ENCODE assay signal across 12 cellular contexts in genomic region chr1:186194107-186194756, GRCh38.
DNase-seq lines count a peak whose midpoint lies in the region; ATAC-seq, FAIRE-seq and TF ChIP-seq lines count a peak whose summit lies in the region.
"Had no signal": no experiment of that assay in that cellular context is flagged by ENCODE, and none has a peak within 500 bp of the region (broad histone marks: within the 10 kb centered on the region; RNA-seq: fewer than 3 reads in every experiment).

No MANE protein-coding gene starts in this region.

- H3K27me3 Mint-ChIP-seq in immature natural killer cell (ENCODE audit: low read depth in 3 of 3) = peaks cover 0 to 3% (median 2%) of the 10 kb centered on the region in 3 donors
- H3K27me3 Mint-ChIP-seq: activated CD8-positive, alpha-beta memory T cell treated with anti-CD3 and anti-CD28 coated beads, Interleukin-2, amount 10 ng/mL, durations not matched to agents 7 days and 5 days had no signal

- no peak overlapping the region for H3K27ac Mint-ChIP-seq in immature natural killer cell
- H3K27ac Mint-ChIP-seq: activated CD8-positive, alpha-beta memory T cell treated with anti-CD3 and anti-CD28 coated beads, Interleukin-2, amount 10 ng/mL, durations not matched to agents 7 days and 5 days had no signal

- ATAC-seq in GM18870 (IDR thresholded peaks at IDR 0.05; ENCODE audit: unreplicated experiment) (peak; percentile 95), GM21717 (IDR thresholded peaks at IDR 0.05; ENCODE audit: unreplicated experiment) (peak; percentile 98), HG03139 (IDR thresholded peaks at IDR 0.05; ENCODE audit: unreplicated experiment) (peak; percentile 90), GM12878 (peak; percentile 91), gastrocnemius medialis (no peak)
- ATAC-seq: activated CD8-positive, alpha-beta memory T cell treated with anti-CD3 and anti-CD28 coated beads, Interleukin-2, amount 10 ng/mL, durations not matched to agents 7 days and 5 days had no signal

- no peak for TF ChIP-seq CTCF in GM12878 (IDR thresholded peaks at IDR 0.05 in 2 of 3, conservative IDR thresholded peaks at IDR 0.05 in 1 of 3; ENCODE audit: control insufficient read depth in 2 of 3, extremely low read depth in 1 of 3, insufficient read depth in 1 of 3, low read depth in 3 of 3, low read length in 3 of 3)
- TF ChIP-seq CTCF in gastrocnemius medialis (IDR thresholded peaks at IDR 0.05 in 4 of 5, conservative IDR thresholded peaks at IDR 0.05 in 1 of 5) = no peak

- peaks cover 0 to 2% (median 0%) of the 10 kb centered on the region in 6 donors for H3K9me3 Mint-ChIP-seq in immature natural killer cell

- TF ChIP-seq RAD21 in GM12878 (IDR thresholded peaks at IDR 0.05; ENCODE audit: insufficient read depth, low read depth, low read length) = no peak

- H4K20me1 ChIP-seq in GM12878 (ENCODE audit: control insufficient read depth, insufficient read depth) = no peaks in the 10 kb centered on the region

- intact Hi-C loops in GM12878 (cut with micrococcal nuclease; ENCODE audit: unreplicated experiment) (no loop called here), gastrocnemius medialis (cut with DNase I; ENCODE audit: low total_unique reads) (no loop called here)

- CTCF ChIA-PET in GM12878 (lab: Yijun Ruan, JAX) = interaction anchor here (0.9 kb wide), 1 partner anchor 39 kb away, joined by 3 read pairs; no protein-coding TSS in a partner anchor

- H3K9ac ChIP-seq in GM12878 (ENCODE audit: control insufficient read depth, insufficient read depth, low read length) = no peak overlapping the region

- H3K4me1 ChIP-seq in GM12878 (ENCODE audit: control insufficient read depth, insufficient read depth, low read length) (0 out of 2 replicates have a peak, but pooled peaks cover 3% of the 10 kb centered on the region), gastrocnemius medialis (no peaks in the 10 kb centered on the region)

- TF ChIP-seq EP300 in GM12878 (IDR thresholded peaks at IDR 0.05; ENCODE audit: borderline replicate concordance in 1 of 2, control insufficient read depth in 1 of 2, low read depth in 2 of 2, low read length in 2 of 2) = no peak

- SMC1A ChIA-PET in GM12878 (lab: Charles Lee; ENCODE audit: uncharacterized antibody, unreplicated experiment) = interaction anchor here (1.5 kb wide), 1 partner anchor 38 kb away, joined by 5 read pairs; no protein-coding TSS in a partner anchor

- H2AFZ ChIP-seq in GM12878 (ENCODE audit: control insufficient read depth, low read depth, low read length) = no peak overlapping the region

- no peak overlapping the region for H3K4me3 ChIP-seq in GM12878
- H3K4me3 ChIP-seq in gastrocnemius medialis = no peak overlapping the region

- in situ Hi-C loops in GM12878 (cut with MboI) (no loop called here), gastrocnemius medialis (cut with MboI; ENCODE audit: low sequenced_read_pairs in 4 of 4) (no loop called here)

- H3K36me3 ChIP-seq in GM12878 (ENCODE audit: control insufficient read depth in 2 of 2, insufficient read depth in 2 of 2, low read length in 1 of 2) = no peaks in the 10 kb centered on the region
- no peaks in the 10 kb centered on the region for H3K36me3 ChIP-seq in gastrocnemius medialis

- TF ChIP-seq POLR2A in GM12878 (IDR thresholded peaks at IDR 0.05; ENCODE audit: low read depth, low read length) (no peak), gastrocnemius medialis (IDR thresholded peaks at IDR 0.05) (no peak)

- BruUV-seq in GM12878 (replicated peaks; lab: Mats Ljungman, UMichigan) = no TSS peak

- H3K4me2 ChIP-seq in GM12878 (ENCODE audit: control insufficient read depth, insufficient read depth) = no peak overlapping the region

- no peaks in the 10 kb centered on the region; the same call in 2 of the 3 replicates for H3K9me3 ChIP-seq in GM12878 (replicated peaks; ENCODE audit: control insufficient read depth, insufficient read depth, low read length)
- no peaks in the 10 kb centered on the region for H3K9me3 ChIP-seq in gastrocnemius medialis

- no peaks in the 10 kb centered on the region for H3K79me2 ChIP-seq in GM12878 (ENCODE audit: control insufficient read depth, insufficient read depth, low read length)

- H3K4me3 Mint-ChIP-seq in immature natural killer cell = no peak overlapping the region
- H3K4me3 Mint-ChIP-seq: activated CD8-positive, alpha-beta memory T cell treated with anti-CD3 and anti-CD28 coated beads, Interleukin-2, amount 10 ng/mL, durations not matched to agents 7 days and 5 days had no signal

- H3K36me3 Mint-ChIP-seq in immature natural killer cell = peaks cover 0 to 3% (median 0%) of the 10 kb centered on the region in 3 donors
- H3K36me3 Mint-ChIP-seq: activated CD8-positive, alpha-beta memory T cell treated with anti-CD3 and anti-CD28 coated beads, Interleukin-2, amount 10 ng/mL, durations not matched to agents 7 days and 5 days had no signal

- no peak for FAIRE-seq in GM12878 (lab: Jason Lieb, UNC)

- POLR2A ChIA-PET in GM12878 (lab: Charles Lee) = no interaction called here

- RAD21 ChIA-PET in GM12878 (lab: Charles Lee; ENCODE audit: unreplicated experiment) = no interaction called here

- H3K27ac ChIP-seq in GM12878 (ENCODE audit: control insufficient read depth, insufficient read depth) (no peak overlapping the region), gastrocnemius medialis (no peak overlapping the region)

- DNase-seq in GM12878 (ENCODE audit: low read depth, low spot score) (no peak), AG08396 (ENCODE audit: low spot score) (no peak), immature natural killer cell (no peak), gastrocnemius medialis (no peak), NCI-H2081 treated with DMSO at 0.1 percent for 48 hours (lab: John Stamatoyannopoulos, UW) (no peak)
- DNase-seq: activated CD8-positive, alpha-beta memory T cell treated with anti-CD3 and anti-CD28 coated beads, Interleukin-2, amount 10 ng/mL, durations not matched to agents 7 days and 5 days; aorta; KG1; NCI-H510A treated with DMSO at 0.1 percent for 48 hours had no signal

- 0% methylated on average over 2 of the region's 2 CpGs for WGBS in GM12878 (ENCODE audit: insufficient coverage, insufficient replicate concordance, low lambda C conversion rate, missing lambda C conversion rate)

- 0 out of 4 replicates have a peak, but pooled peaks cover 0 to 2% of the 10 kb centered on the region in 2 experiments for H3K27me3 ChIP-seq in GM12878 (replicated peaks in 1 of 2; ENCODE audit: control insufficient read depth in 2 of 2, insufficient read depth in 2 of 2, low read length in 1 of 2)
- H3K27me3 ChIP-seq in gastrocnemius medialis = no peaks in the 10 kb centered on the region

- H3K4me1 Mint-ChIP-seq in immature natural killer cell = no peaks in the 10 kb centered on the region
- H3K4me1 Mint-ChIP-seq: activated CD8-positive, alpha-beta memory T cell treated with anti-CD3 and anti-CD28 coated beads, Interleukin-2, amount 10 ng/mL, durations not matched to agents 7 days and 5 days had no signal

TF ChIP-seq in GM12878, 131 proteins besides CTCF, POLR2A, EP300 and RAD21 (continues in another document):
- TF ChIP-seq MXI1 (IDR thresholded peaks at IDR 0.05; ENCODE audit: low read depth, low read length) (no peak), RBBP5 (conservative IDR thresholded peaks at IDR 0.05) (no peak), FOXM1 (IDR thresholded peaks at IDR 0.05; ENCODE audit: low read depth, low read length) (no peak), BACH1 (IDR thresholded peaks at IDR 0.05; ENCODE audit: borderline replicate concordance) (no peak), RELA (IDR thresholded peaks at IDR 0.05; ENCODE audit: borderline replicate concordance, partially characterized antibody) (no peak), SMC3 (IDR thresholded peaks at IDR 0.05; ENCODE audit: borderline replicate concordance, low read length) (no peak), HCFC1 (IDR thresholded peaks at IDR 0.05; ENCODE audit: low read length) (no peak), FOS (IDR thresholded peaks at IDR 0.05; ENCODE audit: borderline replicate concordance, extremely low read depth, insufficient read length) (no peak), NR2C2 (IDR thresholded peaks at IDR 0.05; ENCODE audit: borderline replicate concordance, control insufficient read depth, insufficient read length, low read depth) (no peak), TCF3 (IDR thresholded peaks at IDR 0.05; ENCODE audit: borderline replicate concordance, insufficient read depth, low read depth, low read length) (0 out of 2 replicates have a peak, but pooled peaks have one; percentile 20), POLR2AphosphoS2 (IDR thresholded peaks at IDR 0.05; ENCODE audit: low read depth, low read length) (no peak), SMARCA5 (IDR thresholded peaks at IDR 0.05) (no peak), KLF5 (IDR thresholded peaks at IDR 0.05; ENCODE audit: partially characterized antibody) (no peak), POLR2AphosphoS5 (IDR thresholded peaks at IDR 0.05; ENCODE audit: low read length) (no peak), SMAD5 (IDR thresholded peaks at IDR 0.05; ENCODE audit: low read depth) (no peak), MEF2B (IDR thresholded peaks at IDR 0.05; ENCODE audit: partially characterized antibody, poor library complexity, severe bottlenecking) (no peak), HSF1 (IDR thresholded peaks at IDR 0.05; ENCODE audit: low read depth, low read length) (no peak), CBFB (IDR thresholded peaks at IDR 0.05; ENCODE audit: low read depth) (no peak), CBX3 (IDR thresholded peaks at IDR 0.05; ENCODE audit: borderline replicate concordance, low read depth) (no peak), DPF2 (IDR thresholded peaks at IDR 0.05) (peak; percentile 56; the same call in 1 of the 2 replicates)

Comparison
In these comparisons a context has a peak if more than half of its experiments do, and no peak if none do; other contexts are left out.
1. ATAC-seq: peak in GM18870 (single experiment), GM21717 (single experiment), HG03139 (single experiment) and GM12878 (single experiment); none in gastrocnemius medialis (0 of 2).